20 cellular contexts compared by ENCODE assay signal in the genomic region with DNA sequence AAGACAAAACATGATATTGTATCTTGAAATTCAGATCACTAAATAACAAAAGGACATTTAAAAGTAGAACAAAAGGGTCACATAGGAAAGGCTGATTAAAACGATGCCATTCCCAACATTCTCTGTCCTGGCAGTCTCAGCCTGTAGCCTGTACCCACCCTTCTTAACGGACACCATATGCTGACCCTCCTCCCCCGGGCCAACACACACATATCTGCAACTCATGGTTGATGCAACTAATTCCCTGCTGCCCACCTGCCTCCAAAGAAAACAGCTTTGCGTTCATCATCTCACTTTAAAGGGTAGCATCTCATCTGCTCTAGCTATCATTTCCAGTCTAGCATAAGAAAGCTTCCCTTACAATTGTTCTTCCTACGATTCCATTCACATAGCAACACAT.
"Had no signal": no experiment of that assay in that cellular context is flagged by ENCODE, and none has a peak within 500 bp of the region (broad histone marks: within the 10 kb centered on the region; RNA-seq: fewer than 3 reads in every experiment).

No MANE protein-coding gene starts in this region.

- DNase-seq: activated CD4-positive, alpha-beta memory T cell treated with anti-CD3 and anti-CD28 coated beads for 36 hours; activated CD4-positive, alpha-beta T cell treated with anti-CD3 and anti-CD28 coated beads for 48 hours; activated effector memory CD4-positive, alpha-beta T cell treated with Interleukin-2 at 50 U/mL for 16 hours; activated naive CD4-positive, alpha-beta T cell treated with anti-CD3 and anti-CD28 coated beads for 36 hours; activated naive CD8-positive, alpha-beta T cell treated with anti-CD3 and anti-CD28 coated beads, Interleukin-2, amount 10 ng/mL, durations not matched to agents 7 days and 5 days; activated T-cell treated with anti-CD3 and anti-CD28 coated beads, Interleukin-2, amount 50 U/mL, for 72 hours; amniotic stem cell; colonic mucosa; esophagus squamous epithelium; gastrocnemius medialis; hypothalamus; left cardiac atrium; mesendoderm; mucosa of descending colon; sigmoid colon; stimulated activated CD4-positive, alpha-beta T cell treated with anti-CD3 and anti-CD28 coated beads, Interleukin-15, amount 100 ng/mL, for 24 hours; T-helper 9 cell; transverse colon had no signal

- H3K27ac ChIP-seq: colonic mucosa, esophagus squamous epithelium, gastrocnemius medialis, sigmoid colon, transverse colon had no signal

- H3K27me3 ChIP-seq: colonic mucosa, esophagus squamous epithelium, gastrocnemius medialis, sigmoid colon, transverse colon had no signal

- H3K4me1 ChIP-seq: colonic mucosa, esophagus squamous epithelium, gastrocnemius medialis, transverse colon had no signal

- H3K4me2 ChIP-seq: smooth muscle cell had no signal

- H3K4me3 ChIP-seq: colonic mucosa, esophagus squamous epithelium, gastrocnemius medialis, mucosa of descending colon, sigmoid colon, smooth muscle cell, transverse colon had no signal

- ATAC-seq: activated T-cell treated with anti-CD3 and anti-CD28 coated beads, Interleukin-2, amount 50 U/mL, for 72 hours; gastrocnemius medialis; left cardiac atrium; mucosa of descending colon; stimulated activated memory B cell treated with anti-CD40 and anti-IgM and Interleukin-4, amounts not matched to agents 10 μg/mL and 1 μg/mL and 100 μg/mL, for 72 hours had no signal

- H3K36me3 ChIP-seq: colonic mucosa, esophagus squamous epithelium, gastrocnemius medialis, sigmoid colon, transverse colon had no signal

- H3K9me3 ChIP-seq: colonic mucosa, esophagus squamous epithelium, gastrocnemius medialis, mucosa of descending colon, sigmoid colon, transverse colon had no signal
